In the genomic region with DNA sequence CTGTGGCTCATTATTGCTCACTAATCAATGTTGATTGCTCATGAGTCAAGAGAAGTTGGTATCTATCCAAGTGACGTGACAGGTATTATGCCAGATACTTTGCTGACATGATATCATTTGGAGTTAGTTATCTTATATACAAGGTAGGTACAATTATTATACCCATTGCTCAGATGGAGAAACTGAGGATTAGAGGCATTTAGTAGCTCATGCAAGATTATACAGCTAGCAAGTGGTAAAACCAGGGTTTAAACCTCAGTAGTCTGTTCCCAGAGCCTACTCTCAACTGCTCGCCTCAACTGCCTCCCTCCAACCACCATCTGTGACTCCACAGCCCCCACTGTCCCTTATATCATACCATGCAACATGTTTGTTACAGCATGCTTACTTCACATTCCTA, we compare ENCODE assay signal across 10 cellular contexts. TPM values are rescaled to one million over a fixed set of nuclear protein-coding genes. Genes with fewer than 3 reads are reported as not detected.
"Had no signal": no experiment of that assay in that cellular context is flagged by ENCODE, and none has a peak within 500 bp of the region (broad histone marks: within the 10 kb centered on the region; RNA-seq: fewer than 3 reads in every experiment).

No MANE protein-coding gene starts in this region.

- H3K9ac ChIP-seq: GM23248, KMS-11 had no signal

- H3K27ac ChIP-seq: GM23248, HL-60, KMS-11 had no signal

- FAIRE-seq: H54 had no signal

- H2AFZ ChIP-seq: GM23248 had no signal

- DNase-seq: GM23248, GOT3, H9, HCEC 1CT, IMR-90, KBM-7 had no signal

- H3K4me3 ChIP-seq: GM23248 had no signal

RNA-seq across cellular contexts. Expression of a gene that starts 6.1 kb away (rescaled TPM):
- total RNA-seq: GM23248, H9, HT1080, IMR-90 had no signal
- polyA plus RNA-seq: GM23248, IMR-90 had no signal

RNA-seq across cellular contexts. Expression of a gene that starts 16.3 kb away (rescaled TPM):
- total RNA-seq: GM23248, IMR-90 had no signal
- polyA plus RNA-seq: GM23248, IMR-90 had no signal

RNA-seq across cellular contexts. Expression of a gene that starts 36.1 kb away (rescaled TPM):
- total RNA-seq: GM23248, H9, HT1080, IMR-90 had no signal
- polyA plus RNA-seq: GM23248, IMR-90 had no signal

RNA-seq across cellular contexts. Expression of a gene that starts 51.3 kb away (rescaled TPM):
- total RNA-seq: GM23248, H9, HT1080, IMR-90 had no signal
- polyA plus RNA-seq: GM23248, IMR-90 had no signal
